Comparison of ENCODE assay signal across 1 cellular context in genomic region chr4:81470456-81471327, GRCh38.
TF ChIP-seq lines count a peak whose summit lies in the region.

No MANE protein-coding gene starts in this region.

TF ChIP-seq in GM23338, 12 proteins besides CTCF, POLR2A, EP300 and RAD21 (continued from another document):
- TF ChIP-seq ZNF462 (CRISPR knock-in tag; IDR thresholded peaks at IDR 0.05), result no peak
- TF ChIP-seq POLR2AphosphoS5 (IDR thresholded peaks at IDR 0.05; ENCODE audit: low read depth), result no peak
- no peak for TF ChIP-seq ETS1 (IDR thresholded peaks at IDR 0.05)
- TF ChIP-seq ZNF114 (CRISPR knock-in tag; IDR thresholded peaks at IDR 0.05), result no peak
- TF ChIP-seq ZNF331 (CRISPR knock-in tag; IDR thresholded peaks at IDR 0.05; ENCODE audit: low read depth), result no peak
- no peak for TF ChIP-seq NANOG (IDR thresholded peaks at IDR 0.05; ENCODE audit: borderline replicate concordance)
- no peak for TF ChIP-seq EZH2phosphoT487 (IDR thresholded peaks at IDR 0.05; ENCODE audit: unreplicated experiment)
- TF ChIP-seq REST (IDR thresholded peaks at IDR 0.05; ENCODE audit: unreplicated experiment), result no peak
TF ChIP-seq in GM23338: peak in this region for 0.
